ENCODE assay signal across 1 cellular context in the genomic region with DNA sequence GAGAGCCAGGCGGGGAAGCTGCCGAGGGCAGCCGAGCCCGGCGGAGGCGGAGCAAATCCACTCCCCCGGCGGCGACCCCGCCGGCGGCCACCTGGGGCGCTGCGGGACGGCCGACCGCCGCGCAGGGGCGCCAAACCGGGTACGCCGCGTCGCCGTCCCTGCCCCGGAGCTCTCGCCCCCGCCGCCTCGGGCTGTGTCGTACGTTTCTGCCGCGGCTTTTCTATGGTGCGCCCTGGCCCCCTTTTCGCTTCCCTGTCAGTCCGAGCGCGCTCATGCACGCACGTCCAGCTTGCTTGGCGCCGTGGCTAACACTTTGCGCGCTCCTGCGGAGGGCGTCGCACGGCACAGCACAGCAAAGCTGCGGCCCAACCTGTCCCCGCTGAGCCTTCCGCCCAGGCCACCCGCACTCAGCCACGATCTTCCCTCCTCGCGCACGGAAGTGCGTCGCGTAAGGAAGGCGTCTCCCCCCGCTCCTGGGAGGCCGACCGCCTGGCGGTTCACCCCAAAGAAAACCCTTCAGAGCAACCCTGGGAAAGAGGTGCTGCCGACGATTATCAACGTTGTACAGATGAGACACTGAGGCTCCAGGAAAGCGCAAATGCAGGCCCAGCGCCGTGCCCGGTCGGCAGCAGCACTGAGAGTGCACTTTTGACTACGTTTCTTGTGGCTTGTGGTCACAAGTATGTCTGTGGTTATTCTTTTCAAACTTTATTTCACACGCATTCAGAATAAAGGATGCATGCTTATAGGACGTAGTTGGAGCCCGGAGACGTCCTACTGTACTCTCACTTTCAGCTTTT.
TF ChIP-seq lines count a peak whose summit lies in the region.

A gene (minus strand): TSS at position 48 of the 800 bp plus-strand sequence. CDS start 1,857 bp downstream, outside the sequence.

TF ChIP-seq in HepG2, 621 proteins besides CTCF, POLR2A, EP300 and RAD21 (continued from another document and continues in another):
- TF ChIP-seq, protein P1, sequence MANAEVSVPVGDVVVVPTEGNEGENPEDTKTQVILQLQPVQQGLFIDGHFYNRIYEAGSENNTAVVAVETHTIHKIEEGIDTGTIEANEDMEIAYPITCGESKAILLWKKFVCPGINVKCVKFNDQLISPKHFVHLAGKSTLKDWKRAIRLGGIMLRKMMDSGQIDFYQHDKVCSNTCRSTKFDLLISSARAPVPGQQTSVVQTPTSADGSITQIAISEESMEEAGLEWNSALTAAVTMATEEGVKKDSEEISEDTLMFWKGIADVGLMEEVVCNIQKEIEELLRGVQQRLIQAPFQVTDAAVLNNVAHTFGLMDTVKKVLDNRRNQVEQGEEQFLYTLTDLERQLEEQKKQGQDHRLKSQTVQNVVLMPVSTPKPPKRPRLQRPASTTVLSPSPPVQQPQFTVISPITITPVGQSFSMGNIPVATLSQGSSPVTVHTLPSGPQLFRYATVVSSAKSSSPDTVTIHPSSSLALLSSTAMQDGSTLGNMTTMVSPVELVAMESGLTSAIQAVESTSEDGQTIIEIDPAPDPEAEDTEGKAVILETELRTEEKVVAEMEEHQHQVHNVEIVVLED (CRISPR knock-in tag; IDR thresholded peaks at IDR 0.05; ENCODE audit: borderline replicate concordance): peak; percentile 96
- TF ChIP-seq RFXANK (CRISPR knock-in tag; IDR thresholded peaks at IDR 0.05) (peak; percentile 95), JARID2 (CRISPR knock-in tag; IDR thresholded peaks at IDR 0.05; ENCODE audit: insufficient replicate concordance) (peak; percentile 98), KLF6 (CRISPR knock-in tag; IDR thresholded peaks at IDR 0.05) (peak; percentile 99), MED1 (CRISPR knock-in tag; IDR thresholded peaks at IDR 0.05) (peak; percentile 92), ZSCAN25 (CRISPR knock-in tag; IDR thresholded peaks at IDR 0.05) (peak; percentile 95), STAT5B (CRISPR knock-in tag; IDR thresholded peaks at IDR 0.05) (0 out of 2 replicates have a peak, but pooled peaks have one; percentile 77), FIP1L1 (IDR thresholded peaks at IDR 0.05; ENCODE audit: borderline replicate concordance, insufficient read depth, low read depth, low read length) (peak; percentile 86; the same call in 1 of the 2 replicates), ZNF329 (CRISPR knock-in tag; IDR thresholded peaks at IDR 0.05; ENCODE audit: low read depth) (peak; percentile 96), BCL6 (CRISPR knock-in tag; IDR thresholded peaks at IDR 0.05) (peak; percentile 80), ZNF616 (CRISPR knock-in tag; IDR thresholded peaks at IDR 0.05; ENCODE audit: low read depth) (peak; percentile 96), ZNF446 (CRISPR knock-in tag; IDR thresholded peaks at IDR 0.05) (peak; percentile 85; the same call in 1 of the 2 replicates), HDAC1 (CRISPR knock-in tag; IDR thresholded peaks at IDR 0.05) (peak; percentile 97), ZNF629 (CRISPR knock-in tag; conservative IDR thresholded peaks at IDR 0.05) (peak; percentile 72), ZBTB42 (CRISPR knock-in tag; IDR thresholded peaks at IDR 0.05) (peak; percentile 95), ZNF136 (CRISPR knock-in tag; IDR thresholded peaks at IDR 0.05; ENCODE audit: low read depth) (peak; percentile 100), ZNF878 (CRISPR knock-in tag; IDR thresholded peaks at IDR 0.05) (peak; percentile 91)
- TF ChIP-seq, protein P2, sequence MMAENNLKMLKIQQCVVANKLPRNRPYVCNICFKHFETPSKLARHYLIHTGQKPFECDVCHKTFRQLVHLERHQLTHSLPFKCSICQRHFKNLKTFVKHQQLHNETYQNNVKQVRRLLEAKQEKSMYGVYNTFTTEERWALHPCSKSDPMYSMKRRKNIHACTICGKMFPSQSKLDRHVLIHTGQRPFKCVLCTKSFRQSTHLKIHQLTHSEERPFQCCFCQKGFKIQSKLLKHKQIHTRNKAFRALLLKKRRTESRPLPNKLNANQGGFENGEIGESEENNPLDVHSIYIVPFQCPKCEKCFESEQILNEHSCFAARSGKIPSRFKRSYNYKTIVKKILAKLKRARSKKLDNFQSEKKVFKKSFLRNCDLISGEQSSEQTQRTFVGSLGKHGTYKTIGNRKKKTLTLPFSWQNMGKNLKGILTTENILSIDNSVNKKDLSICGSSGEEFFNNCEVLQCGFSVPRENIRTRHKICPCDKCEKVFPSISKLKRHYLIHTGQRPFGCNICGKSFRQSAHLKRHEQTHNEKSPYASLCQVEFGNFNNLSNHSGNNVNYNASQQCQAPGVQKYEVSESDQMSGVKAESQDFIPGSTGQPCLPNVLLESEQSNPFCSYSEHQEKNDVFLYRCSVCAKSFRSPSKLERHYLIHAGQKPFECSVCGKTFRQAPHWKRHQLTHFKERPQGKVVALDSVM (CRISPR knock-in tag; IDR thresholded peaks at IDR 0.05): peak; percentile 91
- TF ChIP-seq, protein P3, sequence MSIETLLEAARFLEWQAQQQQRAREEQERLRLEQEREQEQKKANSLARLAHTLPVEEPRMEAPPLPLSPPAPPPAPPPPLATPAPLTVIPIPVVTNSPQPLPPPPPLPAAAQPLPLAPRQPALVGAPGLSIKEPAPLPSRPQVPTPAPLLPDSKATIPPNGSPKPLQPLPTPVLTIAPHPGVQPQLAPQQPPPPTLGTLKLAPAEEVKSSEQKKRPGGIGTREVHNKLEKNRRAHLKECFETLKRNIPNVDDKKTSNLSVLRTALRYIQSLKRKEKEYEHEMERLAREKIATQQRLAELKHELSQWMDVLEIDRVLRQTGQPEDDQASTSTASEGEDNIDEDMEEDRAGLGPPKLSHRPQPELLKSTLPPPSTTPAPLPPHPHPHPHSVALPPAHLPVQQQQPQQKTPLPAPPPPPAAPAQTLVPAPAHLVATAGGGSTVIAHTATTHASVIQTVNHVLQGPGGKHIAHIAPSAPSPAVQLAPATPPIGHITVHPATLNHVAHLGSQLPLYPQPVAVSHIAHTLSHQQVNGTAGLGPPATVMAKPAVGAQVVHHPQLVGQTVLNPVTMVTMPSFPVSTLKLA (IDR thresholded peaks at IDR 0.05): peak; percentile 33; the same call in 1 of the 2 replicates
- TF ChIP-seq, protein P4, sequence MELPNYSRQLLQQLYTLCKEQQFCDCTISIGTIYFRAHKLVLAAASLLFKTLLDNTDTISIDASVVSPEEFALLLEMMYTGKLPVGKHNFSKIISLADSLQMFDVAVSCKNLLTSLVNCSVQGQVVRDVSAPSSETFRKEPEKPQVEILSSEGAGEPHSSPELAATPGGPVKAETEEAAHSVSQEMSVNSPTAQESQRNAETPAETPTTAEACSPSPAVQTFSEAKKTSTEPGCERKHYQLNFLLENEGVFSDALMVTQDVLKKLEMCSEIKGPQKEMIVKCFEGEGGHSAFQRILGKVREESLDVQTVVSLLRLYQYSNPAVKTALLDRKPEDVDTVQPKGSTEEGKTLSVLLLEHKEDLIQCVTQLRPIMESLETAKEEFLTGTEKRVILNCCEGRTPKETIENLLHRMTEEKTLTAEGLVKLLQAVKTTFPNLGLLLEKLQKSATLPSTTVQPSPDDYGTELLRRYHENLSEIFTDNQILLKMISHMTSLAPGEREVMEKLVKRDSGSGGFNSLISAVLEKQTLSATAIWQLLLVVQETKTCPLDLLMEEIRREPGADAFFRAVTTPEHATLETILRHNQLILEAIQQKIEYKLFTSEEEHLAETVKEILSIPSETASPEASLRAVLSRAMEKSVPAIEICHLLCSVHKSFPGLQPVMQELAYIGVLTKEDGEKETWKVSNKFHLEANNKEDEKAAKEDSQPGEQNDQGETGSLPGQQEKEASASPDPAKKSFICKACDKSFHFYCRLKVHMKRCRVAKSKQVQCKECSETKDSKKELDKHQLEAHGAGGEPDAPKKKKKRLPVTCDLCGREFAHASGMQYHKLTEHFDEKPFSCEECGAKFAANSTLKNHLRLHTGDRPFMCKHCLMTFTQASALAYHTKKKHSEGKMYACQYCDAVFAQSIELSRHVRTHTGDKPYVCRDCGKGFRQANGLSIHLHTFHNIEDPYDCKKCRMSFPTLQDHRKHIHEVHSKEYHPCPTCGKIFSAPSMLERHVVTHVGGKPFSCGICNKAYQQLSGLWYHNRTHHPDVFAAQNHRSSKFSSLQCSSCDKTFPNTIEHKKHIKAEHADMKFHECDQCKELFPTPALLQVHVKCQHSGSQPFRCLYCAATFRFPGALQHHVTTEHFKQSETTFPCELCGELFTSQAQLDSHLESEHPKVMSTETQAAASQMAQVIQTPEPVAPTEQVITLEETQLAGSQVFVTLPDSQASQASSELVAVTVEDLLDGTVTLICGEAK (IDR thresholded peaks at IDR 0.05): no peak
- TF ChIP-seq, protein P4 (CRISPR knock-in tag; IDR thresholded peaks at IDR 0.05): peak; percentile 97
- TF ChIP-seq, protein P5, sequence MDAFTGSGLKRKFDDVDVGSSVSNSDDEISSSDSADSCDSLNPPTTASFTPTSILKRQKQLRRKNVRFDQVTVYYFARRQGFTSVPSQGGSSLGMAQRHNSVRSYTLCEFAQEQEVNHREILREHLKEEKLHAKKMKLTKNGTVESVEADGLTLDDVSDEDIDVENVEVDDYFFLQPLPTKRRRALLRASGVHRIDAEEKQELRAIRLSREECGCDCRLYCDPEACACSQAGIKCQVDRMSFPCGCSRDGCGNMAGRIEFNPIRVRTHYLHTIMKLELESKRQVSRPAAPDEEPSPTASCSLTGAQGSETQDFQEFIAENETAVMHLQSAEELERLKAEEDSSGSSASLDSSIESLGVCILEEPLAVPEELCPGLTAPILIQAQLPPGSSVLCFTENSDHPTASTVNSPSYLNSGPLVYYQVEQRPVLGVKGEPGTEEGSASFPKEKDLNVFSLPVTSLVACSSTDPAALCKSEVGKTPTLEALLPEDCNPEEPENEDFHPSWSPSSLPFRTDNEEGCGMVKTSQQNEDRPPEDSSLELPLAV (CRISPR knock-in tag; conservative IDR thresholded peaks at IDR 0.05; ENCODE audit: low read depth): no peak; the same call in 1 of the 2 replicates
- TF ChIP-seq, protein P6, sequence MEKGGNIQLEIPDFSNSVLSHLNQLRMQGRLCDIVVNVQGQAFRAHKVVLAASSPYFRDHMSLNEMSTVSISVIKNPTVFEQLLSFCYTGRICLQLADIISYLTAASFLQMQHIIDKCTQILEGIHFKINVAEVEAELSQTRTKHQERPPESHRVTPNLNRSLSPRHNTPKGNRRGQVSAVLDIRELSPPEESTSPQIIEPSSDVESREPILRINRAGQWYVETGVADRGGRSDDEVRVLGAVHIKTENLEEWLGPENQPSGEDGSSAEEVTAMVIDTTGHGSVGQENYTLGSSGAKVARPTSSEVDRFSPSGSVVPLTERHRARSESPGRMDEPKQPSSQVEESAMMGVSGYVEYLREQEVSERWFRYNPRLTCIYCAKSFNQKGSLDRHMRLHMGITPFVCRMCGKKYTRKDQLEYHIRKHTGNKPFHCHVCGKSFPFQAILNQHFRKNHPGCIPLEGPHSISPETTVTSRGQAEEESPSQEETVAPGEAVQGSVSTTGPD (CRISPR knock-in tag; IDR thresholded peaks at IDR 0.05): peak; percentile 91
- TF ChIP-seq, protein P7, sequence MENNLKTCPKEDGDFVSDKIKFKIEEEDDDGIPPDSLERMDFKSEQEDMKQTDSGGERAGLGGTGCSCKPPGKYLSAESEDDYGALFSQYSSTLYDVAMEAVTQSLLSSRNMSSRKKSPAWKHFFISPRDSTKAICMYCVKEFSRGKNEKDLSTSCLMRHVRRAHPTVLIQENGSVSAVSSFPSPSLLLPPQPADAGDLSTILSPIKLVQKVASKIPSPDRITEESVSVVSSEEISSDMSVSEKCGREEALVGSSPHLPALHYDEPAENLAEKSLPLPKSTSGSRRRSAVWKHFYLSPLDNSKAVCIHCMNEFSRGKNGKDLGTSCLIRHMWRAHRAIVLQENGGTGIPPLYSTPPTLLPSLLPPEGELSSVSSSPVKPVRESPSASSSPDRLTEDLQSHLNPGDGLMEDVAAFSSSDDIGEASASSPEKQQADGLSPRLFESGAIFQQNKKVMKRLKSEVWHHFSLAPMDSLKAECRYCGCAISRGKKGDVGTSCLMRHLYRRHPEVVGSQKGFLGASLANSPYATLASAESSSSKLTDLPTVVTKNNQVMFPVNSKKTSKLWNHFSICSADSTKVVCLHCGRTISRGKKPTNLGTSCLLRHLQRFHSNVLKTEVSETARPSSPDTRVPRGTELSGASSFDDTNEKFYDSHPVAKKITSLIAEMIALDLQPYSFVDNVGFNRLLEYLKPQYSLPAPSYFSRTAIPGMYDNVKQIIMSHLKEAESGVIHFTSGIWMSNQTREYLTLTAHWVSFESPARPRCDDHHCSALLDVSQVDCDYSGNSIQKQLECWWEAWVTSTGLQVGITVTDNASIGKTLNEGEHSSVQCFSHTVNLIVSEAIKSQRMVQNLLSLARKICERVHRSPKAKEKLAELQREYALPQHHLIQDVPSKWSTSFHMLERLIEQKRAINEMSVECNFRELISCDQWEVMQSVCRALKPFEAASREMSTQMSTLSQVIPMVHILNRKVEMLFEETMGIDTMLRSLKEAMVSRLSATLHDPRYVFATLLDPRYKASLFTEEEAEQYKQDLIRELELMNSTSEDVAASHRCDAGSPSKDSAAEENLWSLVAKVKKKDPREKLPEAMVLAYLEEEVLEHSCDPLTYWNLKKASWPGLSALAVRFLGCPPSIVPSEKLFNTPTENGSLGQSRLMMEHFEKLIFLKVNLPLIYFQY (CRISPR knock-in tag; IDR thresholded peaks at IDR 0.05; ENCODE audit: borderline replicate concordance): peak; percentile 41; the same call in 1 of the 2 replicates
